14 cellular contexts compared by ENCODE assay signal in genomic region chr9:123234853-123235252, GRCh38. TPM values are rescaled to one million over a fixed set of nuclear protein-coding genes. Genes with fewer than 3 reads are reported as not detected.
A peak's percentile ranks its signal among the peaks of the same experiment; 100 is the strongest.
DNase-seq lines count a peak whose midpoint lies in the region; ATAC-seq lines count a peak whose summit lies in the region.
"Had no signal": no experiment of that assay in that cellular context is flagged by ENCODE, and none has a peak within 500 bp of the region (broad histone marks: within the 10 kb centered on the region; RNA-seq: fewer than 3 reads in every experiment).

No MANE protein-coding gene starts in this region.

- peaks cover 6% of the 10 kb centered on the region for H3K79me1 ChIP-seq in mesenchymal stem cell (replicated peaks; ENCODE audit: low read length, poor library complexity, severe bottlenecking)

- H2BK5ac ChIP-seq in mesenchymal stem cell (ENCODE audit: low read depth, low read length, poor library complexity, severe bottlenecking): no peak overlapping the region

- ATAC-seq in GM18517 (IDR thresholded peaks at IDR 0.05; ENCODE audit: unreplicated experiment) (peak; percentile 38), GM21515 (IDR thresholded peaks at IDR 0.05; ENCODE audit: unreplicated experiment) (peak; percentile 56), HG03432 (IDR thresholded peaks at IDR 0.05; ENCODE audit: unreplicated experiment) (peak; percentile 62), memory B cell (ENCODE audit: low read depth) (peak; percentile 82), HG03469 (IDR thresholded peaks at IDR 0.05; ENCODE audit: unreplicated experiment) (no peak)
- ATAC-seq: activated CD8-positive, alpha-beta T cell treated with anti-CD3 and anti-CD28 coated beads, Interleukin-2, amount 10 ng/mL, durations not matched to agents 7 days and 5 days; lower lobe of right lung had no signal

- H3K27me3 ChIP-seq in mesenchymal stem cell (ENCODE audit: control insufficient read depth in 1 of 2, insufficient read depth in 1 of 2, low read length in 2 of 2): no peaks in the 10 kb centered on the region
- H3K27me3 ChIP-seq: neutrophil had no signal

- H4K8ac ChIP-seq in mesenchymal stem cell (ENCODE audit: low read length): no peak overlapping the region

- no peaks in the 10 kb centered on the region for H3K36me3 ChIP-seq in mesenchymal stem cell (ENCODE audit: control insufficient read depth in 1 of 2, insufficient read depth in 2 of 2, low read depth in 1 of 2, low read length in 2 of 2)
- H3K36me3 ChIP-seq: HAP-1, lower lobe of right lung, neutrophil had no signal

- H3K23ac ChIP-seq in mesenchymal stem cell (ENCODE audit: low read length in 2 of 2): no peak overlapping the region

- no peak overlapping the region for H3K18ac ChIP-seq in mesenchymal stem cell (ENCODE audit: low read depth in 1 of 2, low read length in 2 of 2)

- no peak overlapping the region for H3K27ac ChIP-seq in mesenchymal stem cell (ENCODE audit: low read length, poor library complexity, severe bottlenecking)
- H3K27ac ChIP-seq: lower lobe of right lung, neutrophil had no signal

- H3K4me3 ChIP-seq in mesenchymal stem cell (ENCODE audit: insufficient read depth in 1 of 2, low read depth in 1 of 2, low read length in 2 of 2): no peak overlapping the region
- H3K4me3 ChIP-seq: HAP-1, lower lobe of right lung had no signal

- H3K9me3 ChIP-seq in mesenchymal stem cell (ENCODE audit: control insufficient read depth, low read length): no peaks in the 10 kb centered on the region
- H3K9me3 ChIP-seq: HAP-1, lower lobe of right lung, neutrophil had no signal

- no peak overlapping the region for H4K91ac ChIP-seq in mesenchymal stem cell (ENCODE audit: low read length)

- no peaks in the 10 kb centered on the region for H3K9me3 Mint-ChIP-seq in memory B cell
- H3K9me3 Mint-ChIP-seq: brain had no signal

- H2AFZ ChIP-seq in mesenchymal stem cell (ENCODE audit: low read depth, low read length): no peak overlapping the region

- no peak overlapping the region for H3K9ac ChIP-seq in mesenchymal stem cell (ENCODE audit: low read length)

- H2BK12ac ChIP-seq in mesenchymal stem cell (ENCODE audit: low read length in 2 of 2): no peak overlapping the region

- H3K4me3 Mint-ChIP-seq in memory B cell: peak overlapping the region; percentile 53
- H3K4me3 Mint-ChIP-seq: activated CD8-positive, alpha-beta T cell treated with anti-CD3 and anti-CD28 coated beads, Interleukin-2, amount 10 ng/mL, durations not matched to agents 7 days and 5 days; brain had no signal

- H2BK120ac ChIP-seq in mesenchymal stem cell (ENCODE audit: low read depth, low read length): no peak overlapping the region

- no peak overlapping the region for H3K4me2 ChIP-seq in mesenchymal stem cell (ENCODE audit: low read length, poor library complexity, severe bottlenecking)

- peaks cover 11% of the 10 kb centered on the region for H3K36me3 Mint-ChIP-seq in memory B cell

- H3K4ac ChIP-seq in mesenchymal stem cell (ENCODE audit: low read depth in 1 of 2, low read length in 2 of 2): no peak overlapping the region

- DNase-seq in memory B cell (ENCODE audit: low spot score in 2 of 2) (no peak), NCI-H2029 (lab: John Stamatoyannopoulos, UW) (no peak), mesenchymal stem cell (no peak), AML-193 (lab: John Stamatoyannopoulos, UW) (no peak)
- DNase-seq: activated CD8-positive, alpha-beta T cell treated with anti-CD3 and anti-CD28 coated beads, Interleukin-2, amount 10 ng/mL, durations not matched to agents 7 days and 5 days; activated gamma-delta T cell; lower lobe of right lung had no signal

- peak overlapping the region; percentile 60 for H3K27ac Mint-ChIP-seq in memory B cell
- H3K27ac Mint-ChIP-seq: activated CD8-positive, alpha-beta T cell treated with anti-CD3 and anti-CD28 coated beads, Interleukin-2, amount 10 ng/mL, durations not matched to agents 7 days and 5 days; brain had no signal

- 100% methylated on average over 1 of the region's 3 CpGs for WGBS in mesenchymal stem cell

- no peaks in the 10 kb centered on the region for H3K4me1 ChIP-seq in mesenchymal stem cell (ENCODE audit: control insufficient read depth, insufficient read depth, low read depth, low read length)
- H3K4me1 ChIP-seq: lower lobe of right lung had no signal

- no peaks in the 10 kb centered on the region for H3K27me3 Mint-ChIP-seq in memory B cell
- H3K27me3 Mint-ChIP-seq: brain had no signal

- peaks cover 46% of the 10 kb centered on the region for H3K4me1 Mint-ChIP-seq in memory B cell

- H2AK5ac ChIP-seq in mesenchymal stem cell (ENCODE audit: low read length, severe bottlenecking): no peak overlapping the region

- no peak overlapping the region for H2BK15ac ChIP-seq in mesenchymal stem cell (ENCODE audit: low read depth, poor library complexity, severe bottlenecking)

- H3K14ac ChIP-seq in mesenchymal stem cell (ENCODE audit: low read length in 2 of 2): no peak overlapping the region

RNA-seq across cellular contexts. Expression of gene STRBP, which starts 33.5 kb away (rescaled TPM):
- polyA plus RNA-seq in mesenchymal stem cell (2013, experiment 1 of 2): 4.3 TPM
- polyA plus RNA-seq in mesenchymal stem cell (2013, experiment 2 of 2): 3.1 TPM
